ENCODE assay signal across 8 cellular contexts in genomic region chr3:190513409-190514162, GRCh38. TPM values are rescaled to one million over a fixed set of nuclear protein-coding genes. Genes with fewer than 3 reads are reported as not detected.
DNase-seq lines count a peak whose midpoint lies in the region; TF ChIP-seq lines count a peak whose summit lies in the region.

Gene IL1RAP (plus strand): TSS chr3:190514085. CDS start chr3:190564290, 50,205 bp downstream.

- H3K4me1 ChIP-seq in Loucy (ENCODE audit: insufficient read depth, low read length, poor library complexity, severe bottlenecking): peaks cover 9% of the 10 kb centered on the region

- H3K4me3 Mint-ChIP-seq in activated naive CD4-positive, alpha-beta T cell treated with anti-CD3 and anti-CD28 coated beads, Interleukin-2, amount 10 ng/mL, durations not matched to agents 7 days and 5 days: peak within 1 kb of the TSS; percentile 76

- peak; percentile 51 for TF ChIP-seq CTCF in Loucy (conservative IDR thresholded peaks at IDR 0.05; ENCODE audit: low read length)

- peak within 1 kb of the TSS; percentile 95 for H2AFZ ChIP-seq in Loucy (ENCODE audit: low read length)

- in situ Hi-C loops in G401 (cut with HindIII; ENCODE audit: low sequenced_read_pairs): no loop called here

- H3K27me3 ChIP-seq in H7 (ENCODE audit: control insufficient read depth, insufficient read depth, low read length) (peaks cover 40% of the 10 kb centered on the region), Loucy (ENCODE audit: insufficient read depth, low read length, poor library complexity, severe bottlenecking) (peaks cover 23% of the 10 kb centered on the region)

- H3K9me3 Mint-ChIP-seq in activated naive CD4-positive, alpha-beta T cell treated with anti-CD3 and anti-CD28 coated beads, Interleukin-2, amount 10 ng/mL, durations not matched to agents 7 days and 5 days: no peaks in the 10 kb centered on the region

- peak; percentile 66 for DNase-seq in G401 (ENCODE audit: low spot score)
- peak; percentile 93 for DNase-seq in H7
- DNase-seq in SK-N-DZ (ENCODE audit: low spot score): peak; percentile 72
- peak; percentile 92 for DNase-seq in activated naive CD4-positive, alpha-beta T cell treated with anti-CD3 and anti-CD28 coated beads, Interleukin-2, amount 10 ng/mL, durations not matched to agents 7 days and 5 days
- DNase-seq in germinal center (ENCODE audit: low spot score): peak; percentile 90
- DNase-seq in occipital lobe (lab: John Stamatoyannopoulos, UW): peak; percentile 84

- H4K20me1 ChIP-seq in Loucy (ENCODE audit: insufficient read depth, low read length, poor library complexity, severe bottlenecking): no peaks in the 10 kb centered on the region

- peaks cover 31% of the 10 kb centered on the region for H3K4me1 Mint-ChIP-seq in activated naive CD4-positive, alpha-beta T cell treated with anti-CD3 and anti-CD28 coated beads, Interleukin-2, amount 10 ng/mL, durations not matched to agents 7 days and 5 days

- peak within 1 kb of the TSS; percentile 68 for H3K9ac ChIP-seq in Loucy (ENCODE audit: low read depth, low read length, poor library complexity, severe bottlenecking)

- H3K27ac Mint-ChIP-seq in activated naive CD4-positive, alpha-beta T cell treated with anti-CD3 and anti-CD28 coated beads, Interleukin-2, amount 10 ng/mL, durations not matched to agents 7 days and 5 days: peak within 1 kb of the TSS; percentile 92

- no peaks in the 10 kb centered on the region for H3F3A ChIP-seq in Loucy (ENCODE audit: low read depth)

- H3K27me3 Mint-ChIP-seq in activated naive CD4-positive, alpha-beta T cell treated with anti-CD3 and anti-CD28 coated beads, Interleukin-2, amount 10 ng/mL, durations not matched to agents 7 days and 5 days: peaks cover 4% of the 10 kb centered on the region

- H3K27ac ChIP-seq in temporal lobe (ENCODE audit: low read depth, low read length): peak within 1 kb of the TSS; percentile 4

- CTCF ChIA-PET in activated naive CD4-positive, alpha-beta T cell treated with anti-CD3 and anti-CD28 coated beads, Interleukin-2, amount 10 ng/mL, durations not matched to agents 7 days and 5 days (lab: Charles Lee): interaction anchor here (0.9 to 1.5 kb wide), 8 partner anchors 9 to 184 kb away, joined by 3 to 7 read pairs (median 3); no protein-coding TSS in a partner anchor

- H3K4me2 ChIP-seq in Loucy (ENCODE audit: low read depth, low read length, poor library complexity, severe bottlenecking): peak within 1 kb of the TSS; percentile 84

- peaks cover 5% of the 10 kb centered on the region for H3K36me3 Mint-ChIP-seq in activated naive CD4-positive, alpha-beta T cell treated with anti-CD3 and anti-CD28 coated beads, Interleukin-2, amount 10 ng/mL, durations not matched to agents 7 days and 5 days

- H3K36me3 ChIP-seq in H7 (replicated peaks; ENCODE audit: control insufficient read depth, insufficient read depth, low read length) (no peaks in the 10 kb centered on the region), Loucy (ENCODE audit: insufficient read depth, low read length) (no peaks in the 10 kb centered on the region)

- peak within 1 kb of the TSS; percentile 78 for H3K4me3 ChIP-seq in H7 (ENCODE audit: insufficient read depth, low read depth, low read length)
- H3K4me3 ChIP-seq in Loucy (ENCODE audit: low read length, poor library complexity, severe bottlenecking): peak within 1 kb of the TSS; percentile 93

- no peaks in the 10 kb centered on the region for H3K79me2 ChIP-seq in Loucy (ENCODE audit: insufficient read depth, low read length)

- no peaks in the 10 kb centered on the region for H3K9me3 ChIP-seq in Loucy (ENCODE audit: insufficient read depth, low read depth, low read length)

- no peaks in the 10 kb centered on the region for H3K9me2 ChIP-seq in Loucy (replicated peaks; ENCODE audit: low read depth, low read length)

RNA-seq across cellular contexts. Expression of gene IL1RAP, which starts in this region (rescaled TPM):
- total RNA-seq in G401 (2014; rRNA removed; shearing (Covaris generic)): not detected in 2 replicates
- total RNA-seq in H7 (2014; rRNA removed; shearing (Covaris generic)): 3.7 and 6.5 TPM in 2 replicates
- polyA plus RNA-seq in SK-N-DZ (2014; cell fraction: cytosol; rRNA removed): 0.27 TPM in 1 of 2 replicates, not detected in the other
- 0.07 and 0.13 TPM in 2 replicates for polyA plus RNA-seq in SK-N-DZ (2014; cell fraction: nucleus; rRNA removed)
- total RNA-seq in occipital lobe (17.3 TPM), temporal lobe (13.5 TPM)

Comparison
In these comparisons a context has a peak if more than half of its experiments do, and no peak if none do; other contexts are left out.
1. Peak in every context shown above with its lines: DNase-seq, H3K4me3 ChIP-seq and H3K27ac ChIP-seq.
2. Peak in DNase-seq in G401; RNA of the gene not detected or under 1 TPM.